In the genomic region with DNA sequence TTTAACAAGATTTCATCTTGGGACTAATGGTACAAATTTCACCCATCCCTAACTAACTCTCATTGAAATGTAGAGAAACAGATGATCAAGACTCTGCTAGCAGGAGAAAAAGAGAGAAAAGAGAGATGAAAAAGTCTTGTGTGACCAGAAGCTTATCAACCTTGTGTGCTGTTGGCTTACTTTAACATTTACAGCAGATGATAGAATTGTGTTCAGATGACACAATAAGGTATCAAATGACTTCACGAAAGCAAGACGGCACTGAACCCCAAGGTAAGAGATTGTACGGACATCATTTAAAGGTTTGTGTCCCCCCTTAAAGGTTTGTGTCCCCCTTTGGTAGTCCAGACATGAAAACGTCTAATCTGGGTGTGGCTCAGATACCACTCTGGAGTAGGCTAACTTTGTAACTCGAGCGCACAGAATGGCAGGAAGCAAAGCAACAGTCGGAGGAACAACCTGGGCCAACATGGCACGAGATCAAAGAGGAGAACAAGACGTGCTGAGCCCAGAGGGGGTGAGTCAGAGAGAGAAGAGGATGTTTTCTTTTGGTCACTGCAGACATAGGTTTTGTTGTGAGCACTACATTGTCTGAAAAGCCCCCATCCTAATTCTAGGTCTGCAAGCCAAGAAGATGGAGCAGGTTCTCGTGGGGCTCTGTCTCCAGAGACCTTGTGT, we compare ENCODE assay signal across 1 cellular context.
TF ChIP-seq lines count a peak whose summit lies in the region.

No MANE protein-coding gene starts in this region.

TF ChIP-seq in HepG2, 621 proteins besides CTCF, POLR2A, EP300 and RAD21:
- TF ChIP-seq ZNF558 (CRISPR knock-in tag; IDR thresholded peaks at IDR 0.05; ENCODE audit: borderline replicate concordance) (no peak), GATA4 (IDR thresholded peaks at IDR 0.05; ENCODE audit: borderline replicate concordance, low read depth) (no peak), FOSL2 (CRISPR knock-in tag; IDR thresholded peaks at IDR 0.05) (peak; percentile 60), BHLHE40 (IDR thresholded peaks at IDR 0.05; ENCODE audit: low read length) (0 out of 2 replicates have a peak, but pooled peaks have one; percentile 28)
